ENCODE assay signal across 8 cellular contexts in genomic region chr14:23478109-23478698, GRCh38. TPM values are rescaled to one million over a fixed set of nuclear protein-coding genes. Genes with fewer than 3 reads are reported as not detected.
DNase-seq lines count a peak whose midpoint lies in the region; ATAC-seq and TF ChIP-seq lines count a peak whose summit lies in the region.

No MANE protein-coding gene starts in this region.

- 40% methylated on average over 4 of the region's 4 CpGs for WGBS in liver

- no peak overlapping the region for H3K27ac ChIP-seq in liver (ENCODE audit: low read depth in 1 of 2, low read length in 2 of 2)

- peaks cover 39% of the 10 kb centered on the region for H3K36me3 Mint-ChIP-seq in WTC11
- peaks cover 61% of the 10 kb centered on the region for H3K36me3 Mint-ChIP-seq in central memory CD8-positive, alpha-beta T cell (ENCODE audit: insufficient read depth)

- H3K9me3 ChIP-seq in liver (ENCODE audit: control insufficient read depth in 4 of 4, low read length in 3 of 4): no peaks in the 10 kb centered on the region

- no peaks in the 10 kb centered on the region for H3K27me3 Mint-ChIP-seq in WTC11 (ENCODE audit: low read depth)
- H3K27me3 Mint-ChIP-seq in central memory CD8-positive, alpha-beta T cell: no peaks in the 10 kb centered on the region

- no peaks in the 10 kb centered on the region for H3K9me3 Mint-ChIP-seq in WTC11
- no peaks in the 10 kb centered on the region for H3K9me3 Mint-ChIP-seq in central memory CD8-positive, alpha-beta T cell

- no peaks in the 10 kb centered on the region for H3K27me3 ChIP-seq in liver (ENCODE audit: control insufficient read depth in 4 of 4, insufficient read depth in 4 of 4, low read length in 3 of 4)

- peak; percentile 83 to 86 for TF ChIP-seq RAD21 in liver (IDR thresholded peaks at IDR 0.05)

- CTCF ChIA-PET in WTC11 (lab: Charles Lee): interaction anchor here (0.5 to 13.9 kb wide), 29 partner anchors 9 to 649 kb away, joined by 3 to 377 read pairs (median 4); partner anchors contain the start of genes AP1G2, NGDN, THTPA and ZFHX2

- peaks cover 23% of the 10 kb centered on the region for H3K4me1 Mint-ChIP-seq in WTC11
- H3K4me1 Mint-ChIP-seq in central memory CD8-positive, alpha-beta T cell: peaks cover 17% of the 10 kb centered on the region

- POLR2A ChIA-PET in WTC11 (lab: Charles Lee): interaction anchor here (0.7 to 2.6 kb wide), 3 partner anchors 24 to 77 kb away, joined by 3 to 12 read pairs (median 3); no protein-coding TSS in a partner anchor

- H3K9ac ChIP-seq in liver (ENCODE audit: low read depth in 1 of 2, low read length in 2 of 2): no peak overlapping the region

- ATAC-seq in WTC11 (no peak), HG02970 (IDR thresholded peaks at IDR 0.05; ENCODE audit: low FRiP score, unreplicated experiment) (no peak)
- ATAC-seq in central memory CD8-positive, alpha-beta T cell (replicated peaks; ENCODE audit: extremely low read depth, poor library complexity, severe bottlenecking): peak; percentile 75

- H3K27ac Mint-ChIP-seq in WTC11: no peak overlapping the region
- H3K27ac Mint-ChIP-seq in central memory CD8-positive, alpha-beta T cell (ENCODE audit: low read depth): peak overlapping the region; percentile 6

- no peaks in the 10 kb centered on the region for H3K4me1 ChIP-seq in liver (ENCODE audit: control insufficient read depth in 4 of 4, insufficient read depth in 4 of 4, low read length in 3 of 4)

- peaks cover 14 to 51% (median 35%) of the 10 kb centered on the region in 4 donors for H3K36me3 ChIP-seq in liver (ENCODE audit: control insufficient read depth in 4 of 4, insufficient read depth in 3 of 4, low read depth in 1 of 4, low read length in 3 of 4)

- no peak overlapping the region for H3K4me3 Mint-ChIP-seq in WTC11
- no peak overlapping the region for H3K4me3 Mint-ChIP-seq in central memory CD8-positive, alpha-beta T cell

- no peak overlapping the region for H3K4me3 ChIP-seq in liver (ENCODE audit: low read depth in 1 of 3, low read length in 3 of 3)

- DNase-seq in activated gamma-delta T cell treated with Interleukin-2 at 50 U/mL for 16 hours (peak; percentile 63), activated gamma-delta T cell (lab: John Stamatoyannopoulos, UW) (no peak), NCI-H2196 (lab: John Stamatoyannopoulos, UW; ENCODE audit: unreplicated experiment) (peak; percentile 71), WTC11 (ENCODE audit: low spot score) (peak; percentile 49)
- peak; percentile 49 to 62 for DNase-seq in central memory CD8-positive, alpha-beta T cell (ENCODE audit: low spot score in 2 of 2)
- peak; percentile 22 for DNase-seq in stimulated activated CD8-positive, alpha-beta memory T cell treated with anti-CD3 and anti-CD28 coated beads, Interleukin-12 subunit alpha, Interleukin-12 subunit beta, amount 100 ng/mL, for 4 hours (ENCODE audit: low read depth)

- TF ChIP-seq CTCF in WTC11 (IDR thresholded peaks at IDR 0.05): peak; percentile 59
- peak; percentile 58 for TF ChIP-seq CTCF in liver (IDR thresholded peaks at IDR 0.05; ENCODE audit: low read depth, low read length, missing input control)

TF ChIP-seq in WTC11, 78 proteins besides CTCF, POLR2A, EP300 and RAD21 (continues in another document):
- TF ChIP-seq TP53 (CRISPR knock-in tag; IDR thresholded peaks at IDR 0.05): no peak
- no peak for TF ChIP-seq PRDM15 (CRISPR knock-in tag; IDR thresholded peaks at IDR 0.05)
- TF ChIP-seq ATF2 (CRISPR knock-in tag; IDR thresholded peaks at IDR 0.05; ENCODE audit: borderline replicate concordance, low read depth): no peak
- TF ChIP-seq CBFB (CRISPR knock-in tag; IDR thresholded peaks at IDR 0.05; ENCODE audit: low read depth): no peak
- TF ChIP-seq NFYB (CRISPR knock-in tag; conservative IDR thresholded peaks at IDR 0.05; ENCODE audit: low read depth): no peak
- no peak for TF ChIP-seq ESRRA (CRISPR knock-in tag; IDR thresholded peaks at IDR 0.05; ENCODE audit: borderline replicate concordance)
- TF ChIP-seq NFE2L1 (CRISPR knock-in tag; IDR thresholded peaks at IDR 0.05): no peak

TF ChIP-seq in liver, 16 proteins besides CTCF, POLR2A, EP300 and RAD21:
- peak; percentile 20 for TF ChIP-seq REST (IDR thresholded peaks at IDR 0.05)
- TF ChIP-seq EGR1 (IDR thresholded peaks at IDR 0.05; ENCODE audit: low read depth in 2 of 2): no peak

RNA-seq across cellular contexts. Expression of gene NGDN, which starts 8.7 kb away (rescaled TPM):
- 37.4 to 45.5 TPM (median 43.3 TPM) in 3 replicates for total RNA-seq in WTC11 (2021)
- total RNA-seq in liver: 10 to 100 TPM; 20.4 to 26.9 TPM
- 10 to 100 TPM; 18.2 to 25.4 TPM for polyA plus RNA-seq in liver

RNA-seq across cellular contexts. Expression of gene MYH7, which starts 42.7 kb away (rescaled TPM):
- total RNA-seq in WTC11 (2021) (0.02 TPM in 1 of 3 replicates, not detected in the others), liver (under 1 TPM; 0.05 to 0.42 TPM)
- under 1 TPM; 0.02 to 0.03 TPM for polyA plus RNA-seq in liver
